ENCODE assay signal across 8 cellular contexts in genomic region chr13:77345150-77345780, GRCh38. TPM values are rescaled to one million over a fixed set of nuclear protein-coding genes. Genes with fewer than 3 reads are reported as not detected.
A peak's percentile ranks its signal among the peaks of the same experiment; 100 is the strongest.
DNase-seq lines count a peak whose midpoint lies in the region; ATAC-seq and TF ChIP-seq lines count a peak whose summit lies in the region.

No MANE protein-coding gene starts in this region.

- H3K27ac ChIP-seq in neural progenitor cell, result no peak overlapping the region
- H3K27ac ChIP-seq in sigmoid colon, result no peak overlapping the region
- no peak overlapping the region for H3K27ac ChIP-seq in dorsolateral prefrontal cortex
- no peak overlapping the region for H3K27ac ChIP-seq in testis

- H3K36me3 ChIP-seq in neural progenitor cell (no peaks in the 10 kb centered on the region), sigmoid colon (no peaks in the 10 kb centered on the region), testis (ENCODE audit: low read depth, missing control alignments) (no peaks in the 10 kb centered on the region)

- H4K20me1 ChIP-seq in neural progenitor cell (ENCODE audit: low read depth), result no peaks in the 10 kb centered on the region

- no peak overlapping the region for H3K9ac ChIP-seq in neural progenitor cell

- peak; percentile 69 for ATAC-seq in GM19463 (IDR thresholded peaks at IDR 0.05; ENCODE audit: unreplicated experiment)
- ATAC-seq in HG03460 (IDR thresholded peaks at IDR 0.05; ENCODE audit: unreplicated experiment), result peak; percentile 57

- H3K4me1 Mint-ChIP-seq in neural progenitor cell, result no peaks in the 10 kb centered on the region

- TF ChIP-seq EP300 in sigmoid colon (IDR thresholded peaks at IDR 0.05), result no peak

- no peak overlapping the region for H3K4me3 Mint-ChIP-seq in neural progenitor cell

- H3K27ac Mint-ChIP-seq in neural progenitor cell, result no peak overlapping the region

- H3K9me3 Mint-ChIP-seq in neural progenitor cell, result peaks cover 3% of the 10 kb centered on the region

- 61 to 63% methylated on average over 2 of the region's 2 CpGs for WGBS in sigmoid colon, 2 donors
- WGBS in testis, 2 donors, result 76 to 83% methylated on average over 2 of the region's 2 CpGs

- no peaks in the 10 kb centered on the region for H3F3A ChIP-seq in neural progenitor cell (ENCODE audit: low read depth)

- H3K4me1 ChIP-seq in neural progenitor cell (no peaks in the 10 kb centered on the region), sigmoid colon (no peaks in the 10 kb centered on the region), testis (no peaks in the 10 kb centered on the region)

- no peak overlapping the region for H3K4me2 ChIP-seq in neural progenitor cell

- H3K79me2 ChIP-seq in neural progenitor cell (ENCODE audit: low read depth), result no peaks in the 10 kb centered on the region

- H3K9me3 ChIP-seq in neural progenitor cell (ENCODE audit: low read depth), result no peaks in the 10 kb centered on the region
- no peaks in the 10 kb centered on the region for H3K9me3 ChIP-seq in sigmoid colon
- no peaks in the 10 kb centered on the region for H3K9me3 ChIP-seq in testis

- H2AFZ ChIP-seq in neural progenitor cell (replicated peaks), result no peak overlapping the region

- peaks cover 2% of the 10 kb centered on the region for H3K27me3 Mint-ChIP-seq in neural progenitor cell (ENCODE audit: insufficient read depth, low read depth)

- DNase-seq in COLO668 (lab: John Stamatoyannopoulos, UW; ENCODE audit: unreplicated experiment), result peak; percentile 78
- DNase-seq in SIG-M5 treated with dmso at 0.1 percent for 504 hours (lab: John Stamatoyannopoulos, UW; ENCODE audit: unreplicated experiment), result peak; percentile 34
- DNase-seq in neural progenitor cell (ENCODE audit: low spot score), result no peak
- DNase-seq in sigmoid colon, result no peak
- no peak for DNase-seq in dorsolateral prefrontal cortex
- no peak for DNase-seq in testis

- TF ChIP-seq POLR2A in sigmoid colon (IDR thresholded peaks at IDR 0.05) (no peak), testis (IDR thresholded peaks at IDR 0.05) (no peak)

- H3K4me3 ChIP-seq in neural progenitor cell, result no peak overlapping the region
- H3K4me3 ChIP-seq in sigmoid colon, result no peak overlapping the region
- H3K4me3 ChIP-seq in dorsolateral prefrontal cortex, result no peak overlapping the region
- no peak overlapping the region for H3K4me3 ChIP-seq in testis

- H3K27me3 ChIP-seq in neural progenitor cell, result no peaks in the 10 kb centered on the region
- H3K27me3 ChIP-seq in sigmoid colon, result no peaks in the 10 kb centered on the region
- H3K27me3 ChIP-seq in dorsolateral prefrontal cortex, result no peaks in the 10 kb centered on the region
- H3K27me3 ChIP-seq in testis, result no peaks in the 10 kb centered on the region

- intact Hi-C loops in sigmoid colon (cut with DNase I) (no loop called here), dorsolateral prefrontal cortex (cut with DNase I) (no loop called here), testis (cut with DNase I; ENCODE audit: low total_unique reads) (no loop called here)

- no peaks in the 10 kb centered on the region for H3K36me3 Mint-ChIP-seq in neural progenitor cell

- no peak for TF ChIP-seq CTCF in neural progenitor cell (IDR thresholded peaks at IDR 0.05)
- TF ChIP-seq CTCF in sigmoid colon (IDR thresholded peaks at IDR 0.05), result no peak
- TF ChIP-seq CTCF in dorsolateral prefrontal cortex (IDR thresholded peaks at IDR 0.05 in 54 of 56, conservative IDR thresholded peaks at IDR 0.05 in 2 of 56; ENCODE audit: low read depth in 1 of 56, partially characterized antibody in 56 of 56), result no peak
- TF ChIP-seq CTCF in testis (IDR thresholded peaks at IDR 0.05), result no peak

RNA-seq across cellular contexts. Expression of gene MYCBP2, which starts 18.4 kb away (rescaled TPM):
- 31.2 and 37.8 TPM in 2 replicates for total RNA-seq in neural progenitor cell (ENCODE audit: low replicate concordance)
- total RNA-seq in sigmoid colon, result 100 to 1,000 TPM in 2 of 4 donors, 10 to 100 TPM in 2; 93.5 to 130 (median 100) TPM
- polyA plus RNA-seq in sigmoid colon, result 10 to 100 TPM in 1 of 3 donors, 1 to 10 TPM in 2; 3.7 to 36.7 (median 7.2) TPM
- 100 to 1,000 TPM; 129 to 446 (median 310) TPM for total RNA-seq in dorsolateral prefrontal cortex
- total RNA-seq in testis, result 100 to 1,000 TPM; 188 to 195 TPM
- 69.8 TPM for polyA plus RNA-seq in testis (ENCODE audit: insufficient read depth, low read depth, low replicate concordance)

Comparison
In these comparisons a context has a peak if more than half of its experiments do, and no peak if none do; other contexts are left out.
1. DNase-seq: peak in COLO668 (single experiment) and SIG-M5 treated with dmso at 0.1 percent for 504 hours (single experiment); none in neural progenitor cell (single experiment), sigmoid colon (single experiment), dorsolateral prefrontal cortex (0 of 10) and testis (single experiment).